Comparison of ENCODE assay signal across 23 cellular contexts in genomic region chr3:8143186-8143585, GRCh38.
A peak's percentile ranks its signal among the peaks of the same experiment; 100 is the strongest.
DNase-seq lines count a peak whose midpoint lies in the region; ATAC-seq, FAIRE-seq and TF ChIP-seq lines count a peak whose summit lies in the region.
"Had no signal": no experiment of that assay in that cellular context is flagged by ENCODE, and none has a peak within 500 bp of the region (broad histone marks: within the 10 kb centered on the region; RNA-seq: fewer than 3 reads in every experiment).

No MANE protein-coding gene starts in this region.

- H3K9ac ChIP-seq in GM23248 (no peak overlapping the region), adipocyte (ENCODE audit: low read length) (no peak overlapping the region)
- H3K9ac ChIP-seq: SK-N-SH had no signal

- peaks cover 4% of the 10 kb centered on the region for H3K4me1 ChIP-seq in GM23248 (ENCODE audit: insufficient read depth)
- H3K4me1 ChIP-seq in adipocyte (ENCODE audit: control insufficient read depth, insufficient read depth, low read length) = peaks cover 27% of the 10 kb centered on the region
- H3K4me1 ChIP-seq: A549 had no signal

- no peaks in the 10 kb centered on the region for H3K36me3 ChIP-seq in GM23248 (ENCODE audit: low read depth)
- H3K36me3 ChIP-seq in adipocyte (ENCODE audit: control insufficient read depth, insufficient read depth, low read length, severe bottlenecking) = no peaks in the 10 kb centered on the region

- no peak for TF ChIP-seq POLR2A in GM12891 (IDR thresholded peaks at IDR 0.05; ENCODE audit: low read depth, low read length)

- no peaks in the 10 kb centered on the region for H3K9me2 ChIP-seq in GM23248 (ENCODE audit: insufficient read depth)
- H3K9me2 ChIP-seq: SK-N-SH had no signal

- H3K79me2 ChIP-seq in GM23248 (ENCODE audit: insufficient read depth) = no peaks in the 10 kb centered on the region

- no peak for ATAC-seq in GM18907 (IDR thresholded peaks at IDR 0.05; ENCODE audit: unreplicated experiment)
- ATAC-seq: A549 had no signal

- no peak overlapping the region for H3K4me2 ChIP-seq in GM23248 (ENCODE audit: unreplicated experiment)
- H3K4me2 ChIP-seq: A549, SK-N-SH had no signal

- no peak overlapping the region for H2AFZ ChIP-seq in GM23248

- no peaks in the 10 kb centered on the region for H3F3A ChIP-seq in GM23248 (ENCODE audit: insufficient read depth)

- TF ChIP-seq CTCF in fibroblast of the aortic adventitia (IDR thresholded peaks at IDR 0.05; ENCODE audit: insufficient read depth, low read length) (no peak), retinal pigment epithelial cell (conservative IDR thresholded peaks at IDR 0.05; ENCODE audit: low read depth, low read length) (no peak)

- H3K27me3 ChIP-seq in GM23248 (replicated peaks; ENCODE audit: insufficient read depth) = no peaks in the 10 kb centered on the region
- H3K27me3 ChIP-seq in adipocyte (replicated peaks; ENCODE audit: control insufficient read depth, insufficient read depth, low read length) = no peaks in the 10 kb centered on the region

- H3K9me3 ChIP-seq in GM23248 (ENCODE audit: low read depth) = no peaks in the 10 kb centered on the region
- H3K9me3 ChIP-seq in adipocyte (ENCODE audit: control insufficient read depth, low read length) = no peaks in the 10 kb centered on the region
- H3K9me3 ChIP-seq: A549, SK-N-SH had no signal

- H3K4me3 ChIP-seq in GM23248 (no peak overlapping the region), adipocyte (ENCODE audit: low read length) (no peak overlapping the region), fibroblast of the aortic adventitia (ENCODE audit: low read depth, low read length) (no peak overlapping the region), retinal pigment epithelial cell (ENCODE audit: low read length) (no peak overlapping the region)
- H3K4me3 ChIP-seq: A549 had no signal

- in situ Hi-C loops in GM23248 (cut with MboI) = no loop called here

- no peak for FAIRE-seq in GM12891 (lab: Jason Lieb, UNC)
- FAIRE-seq: A549, G401.6, GM18507, GM19239, H54 had no signal

- no peak overlapping the region for H3K27ac ChIP-seq in GM23248
- H3K27ac ChIP-seq: A549 had no signal

- WGBS in GM23248 (ENCODE audit: low coverage in 1 of 2, low lambda C conversion rate in 2 of 2, missing lambda C conversion rate in 2 of 2), 2 experiments = 18 to 25% methylated on average over 2 of the region's 2 CpGs

- DNase-seq in GM23248 (peak; percentile 36), adipocyte (ENCODE audit: low read depth) (peak; percentile 1), fibroblast of the aortic adventitia (ENCODE audit: low read depth) (peak; percentile 59), retinal pigment epithelial cell (ENCODE audit: low read depth) (peak; percentile 3), HPDE6-E6E7 (ENCODE audit: extremely low spot score) (no peak), GM12891 (ENCODE audit: insufficient read length, low spot score) (no peak), EL (no peak)
- DNase-seq: CD4-positive, CD25-positive, alpha-beta regulatory T cell; DMS 273 treated with DMSO at 0.1 percent for 48 hours; DND-41; MV-4-11; NCI-H1105 treated with DMSO at 0.1 percent for 48 hours; NCI-H2081; NCI-H446 treated with DMSO at 0.1 percent for 48 hours; NCI-H526 treated with DMSO at 0.1 percent for 48 hours; SIG-M5; SK-N-SH had no signal

- no peaks in the 10 kb centered on the region for H4K20me1 ChIP-seq in GM23248 (ENCODE audit: insufficient read depth)

TF ChIP-seq in GM12891, 5 proteins besides CTCF, POLR2A, EP300 and RAD21:
- no peak for TF ChIP-seq TAF1 (IDR thresholded peaks at IDR 0.05; ENCODE audit: low read depth, low read length)
- no peak for TF ChIP-seq SPI1 (IDR thresholded peaks at IDR 0.05; ENCODE audit: low read depth, low read length)
- TF ChIP-seq PAX5 (IDR thresholded peaks at IDR 0.05; ENCODE audit: insufficient read depth, low read length, severe bottlenecking) = no peak
- TF ChIP-seq POLR2AphosphoS5 (IDR thresholded peaks at IDR 0.05; ENCODE audit: low read depth, low read length) = no peak
- TF ChIP-seq POU2F2 (IDR thresholded peaks at IDR 0.05; ENCODE audit: low read depth, low read length) = no peak
TF ChIP-seq in GM12891: peak in this region for 0.

Comparison
In these comparisons a context has a peak if more than half of its experiments do, and no peak if none do; other contexts are left out.
1. DNase-seq: peak in GM23248 (single experiment), adipocyte (single experiment), fibroblast of the aortic adventitia (single experiment) and retinal pigment epithelial cell (single experiment); none in HPDE6-E6E7 (single experiment), GM12891 (single experiment) and EL (single experiment).